9 cellular contexts compared by ENCODE assay signal in genomic region chr11:117816846-117817212, GRCh38. TPM values are rescaled to one million over a fixed set of nuclear protein-coding genes. Genes with fewer than 3 reads are reported as not detected.
DNase-seq lines count a peak whose midpoint lies in the region; ATAC-seq and TF ChIP-seq lines count a peak whose summit lies in the region.
"Had no signal": no experiment of that assay in that cellular context is flagged by ENCODE, and none has a peak within 500 bp of the region (broad histone marks: within the 10 kb centered on the region; RNA-seq: fewer than 3 reads in every experiment).

No MANE protein-coding gene starts in this region.

- H3K4me3 Mint-ChIP-seq in activated naive CD4-positive, alpha-beta T cell treated with anti-CD3 and anti-CD28 coated beads, Interleukin-2, amount 50 U/mL, for 24 hours = no peak overlapping the region
- H3K4me3 Mint-ChIP-seq in activated CD4-positive, alpha-beta memory T cell treated with anti-CD3 and anti-CD28 coated beads, Interleukin-2, amount 10 ng/mL, durations not matched to agents 7 days and 5 days = no peak overlapping the region
- peak overlapping the region; percentile 87 for H3K4me3 Mint-ChIP-seq in type B pancreatic cell

- TF ChIP-seq CTCF in type B pancreatic cell (conservative IDR thresholded peaks at IDR 0.05) = no peak

- no peak for ATAC-seq in GM18868 (IDR thresholded peaks at IDR 0.05; ENCODE audit: unreplicated experiment)

- POLR2A ChIA-PET in activated CD4-positive, alpha-beta memory T cell treated with anti-CD3 and anti-CD28 coated beads, Interleukin-2, amount 10 ng/mL, durations not matched to agents 7 days and 5 days (lab: Charles Lee) = interaction anchor here (0.8 to 4.4 kb wide), 7 partner anchors 8 to 236 kb away, joined by 3 to 32 read pairs (median 7); partner anchors contain the start of gene IL10RA

- no peaks in the 10 kb centered on the region for H3K27me3 Mint-ChIP-seq in activated naive CD4-positive, alpha-beta T cell treated with anti-CD3 and anti-CD28 coated beads, Interleukin-2, amount 50 U/mL, for 24 hours
- H3K27me3 Mint-ChIP-seq in activated CD4-positive, alpha-beta memory T cell treated with anti-CD3 and anti-CD28 coated beads, Interleukin-2, amount 10 ng/mL, durations not matched to agents 7 days and 5 days = no peaks in the 10 kb centered on the region
- peaks cover 7% of the 10 kb centered on the region for H3K27me3 Mint-ChIP-seq in type B pancreatic cell

- H3K9me3 Mint-ChIP-seq in activated naive CD4-positive, alpha-beta T cell treated with anti-CD3 and anti-CD28 coated beads, Interleukin-2, amount 50 U/mL, for 24 hours = no peaks in the 10 kb centered on the region
- H3K9me3 Mint-ChIP-seq in activated CD4-positive, alpha-beta memory T cell treated with anti-CD3 and anti-CD28 coated beads, Interleukin-2, amount 10 ng/mL, durations not matched to agents 7 days and 5 days = no peaks in the 10 kb centered on the region
- no peaks in the 10 kb centered on the region for H3K9me3 Mint-ChIP-seq in type B pancreatic cell

- peaks cover 55% of the 10 kb centered on the region for H3K4me1 Mint-ChIP-seq in activated naive CD4-positive, alpha-beta T cell treated with anti-CD3 and anti-CD28 coated beads, Interleukin-2, amount 50 U/mL, for 24 hours
- H3K4me1 Mint-ChIP-seq in activated CD4-positive, alpha-beta memory T cell treated with anti-CD3 and anti-CD28 coated beads, Interleukin-2, amount 10 ng/mL, durations not matched to agents 7 days and 5 days = peaks cover 60% of the 10 kb centered on the region
- H3K4me1 Mint-ChIP-seq in type B pancreatic cell (ENCODE audit: unreplicated experiment) = peaks cover 56% of the 10 kb centered on the region

- no peak for DNase-seq in activated naive CD4-positive, alpha-beta T cell treated with Interleukin-2 at 50 U/mL for 16 hours
- no peak for DNase-seq in activated CD4-positive, alpha-beta memory T cell treated with anti-CD3 and anti-CD28 coated beads, Interleukin-2, amount 10 ng/mL, durations not matched to agents 7 days and 5 days
- DNase-seq in left kidney (ENCODE audit: low read depth, low spot score) (peak; percentile 36), type B pancreatic cell (ENCODE audit: extremely low spot score, unreplicated experiment) (no peak), NCI-H2107 (lab: John Stamatoyannopoulos, UW) (no peak)
- no peak for DNase-seq in activated effector memory CD4-positive, alpha-beta T cell treated with anti-CD3 and anti-CD28 coated beads, Interleukin-2, amount 50 U/mL, for 16 hours
- DNase-seq: NCI-H187 treated with DMSO at 0.1 percent for 48 hours had no signal

- no peaks in the 10 kb centered on the region for H3K36me3 Mint-ChIP-seq in activated naive CD4-positive, alpha-beta T cell treated with anti-CD3 and anti-CD28 coated beads, Interleukin-2, amount 50 U/mL, for 24 hours
- no peaks in the 10 kb centered on the region for H3K36me3 Mint-ChIP-seq in activated CD4-positive, alpha-beta memory T cell treated with anti-CD3 and anti-CD28 coated beads, Interleukin-2, amount 10 ng/mL, durations not matched to agents 7 days and 5 days (ENCODE audit: low read depth)
- H3K36me3 Mint-ChIP-seq in type B pancreatic cell = no peaks in the 10 kb centered on the region

- peak overlapping the region; percentile 95 for H3K27ac Mint-ChIP-seq in activated naive CD4-positive, alpha-beta T cell treated with anti-CD3 and anti-CD28 coated beads, Interleukin-2, amount 50 U/mL, for 24 hours
- H3K27ac Mint-ChIP-seq in activated CD4-positive, alpha-beta memory T cell treated with anti-CD3 and anti-CD28 coated beads, Interleukin-2, amount 10 ng/mL, durations not matched to agents 7 days and 5 days = peak overlapping the region; percentile 87
- peak overlapping the region; percentile 98 for H3K27ac Mint-ChIP-seq in type B pancreatic cell

- CTCF ChIA-PET in activated CD4-positive, alpha-beta memory T cell treated with anti-CD3 and anti-CD28 coated beads, Interleukin-2, amount 10 ng/mL, durations not matched to agents 7 days and 5 days (lab: Charles Lee) = interaction anchor here (0.6 to 10.3 kb wide), 23 partner anchors 8 to 391 kb away, joined by 3 to 189 read pairs (median 6); partner anchors contain the start of gene FXYD2

RNA-seq across cellular contexts. Expression of gene FXYD2, which starts 7.7 kb away (rescaled TPM):
- total RNA-seq in activated CD4-positive, alpha-beta memory T cell treated with anti-CD3 and anti-CD28 coated beads, Interleukin-2, amount 10 ng/mL, durations not matched to agents 7 days and 5 days = under 1 TPM; 0.33 to 0.48 TPM
- total RNA-seq in type B pancreatic cell (ENCODE audit: low replicate concordance) = 40.8 and 57.5 TPM in 2 replicates

RNA-seq across cellular contexts. Expression of gene DSCAML1, which starts 19.8 kb away (rescaled TPM):
- under 1 TPM in 1 of 2 experiments, not detected in 1; 0.03 TPM for total RNA-seq in activated CD4-positive, alpha-beta memory T cell treated with anti-CD3 and anti-CD28 coated beads, Interleukin-2, amount 10 ng/mL, durations not matched to agents 7 days and 5 days
- total RNA-seq in type B pancreatic cell (ENCODE audit: low replicate concordance) = 5.8 and 9.8 TPM in 2 replicates

RNA-seq across cellular contexts. Expression of gene FXYD6, which starts 59.6 kb away (rescaled TPM):
- total RNA-seq in activated CD4-positive, alpha-beta memory T cell treated with anti-CD3 and anti-CD28 coated beads, Interleukin-2, amount 10 ng/mL, durations not matched to agents 7 days and 5 days = not detected
- 22.9 and 66.6 TPM in 2 replicates for total RNA-seq in type B pancreatic cell (ENCODE audit: low replicate concordance)

Comparison
In these comparisons a context has a peak if more than half of its experiments do, and no peak if none do; other contexts are left out.
1. RNA of gene FXYD2, which starts 7.7 kb away (total RNA-seq): 40.8 to 57.5 TPM in type B pancreatic cell; 0.33 to 0.48 TPM in activated CD4-positive, alpha-beta memory T cell treated with anti-CD3 and anti-CD28 coated beads, Interleukin-2, amount 10 ng/mL, durations not matched to agents 7 days and 5 days; every median in the first group is over 10 times any median in the second.
2. RNA of gene FXYD6, which starts 59.6 kb away (total RNA-seq): 22.9 to 66.6 TPM in type B pancreatic cell; not detected in activated CD4-positive, alpha-beta memory T cell treated with anti-CD3 and anti-CD28 coated beads, Interleukin-2, amount 10 ng/mL, durations not matched to agents 7 days and 5 days; every median in the first group is over 10 times any median in the second.
3. Peak in every context shown above with its lines, with median percentiles within 50 percentile points of each other: H3K27ac Mint-ChIP-seq.